Comparison of ENCODE assay signal across 1 cellular context in the genomic region with DNA sequence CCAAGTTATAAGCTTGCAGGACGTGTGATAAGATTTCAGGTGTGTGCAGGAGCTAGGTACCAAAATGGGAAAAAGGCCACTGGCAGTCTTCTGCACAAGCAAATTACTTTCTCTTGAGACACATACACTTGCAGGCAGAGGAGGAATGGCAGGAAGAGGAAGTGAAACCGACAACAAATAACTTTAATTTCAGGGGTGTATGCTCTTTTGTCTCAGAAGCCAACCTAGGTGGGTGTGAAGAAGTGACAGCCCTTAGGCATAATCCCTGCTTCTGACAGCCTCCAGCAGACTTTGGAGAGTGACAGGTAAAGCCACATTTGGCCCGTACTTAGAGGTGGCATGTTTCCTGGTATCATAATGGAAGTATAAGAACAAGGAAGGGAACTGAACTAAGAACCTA.
TF ChIP-seq lines count a peak whose summit lies in the region.

No MANE protein-coding gene starts in this region.

TF ChIP-seq in GM23338, 12 proteins besides CTCF, POLR2A, EP300 and RAD21 (continued from another document):
- TF ChIP-seq, protein P1, sequence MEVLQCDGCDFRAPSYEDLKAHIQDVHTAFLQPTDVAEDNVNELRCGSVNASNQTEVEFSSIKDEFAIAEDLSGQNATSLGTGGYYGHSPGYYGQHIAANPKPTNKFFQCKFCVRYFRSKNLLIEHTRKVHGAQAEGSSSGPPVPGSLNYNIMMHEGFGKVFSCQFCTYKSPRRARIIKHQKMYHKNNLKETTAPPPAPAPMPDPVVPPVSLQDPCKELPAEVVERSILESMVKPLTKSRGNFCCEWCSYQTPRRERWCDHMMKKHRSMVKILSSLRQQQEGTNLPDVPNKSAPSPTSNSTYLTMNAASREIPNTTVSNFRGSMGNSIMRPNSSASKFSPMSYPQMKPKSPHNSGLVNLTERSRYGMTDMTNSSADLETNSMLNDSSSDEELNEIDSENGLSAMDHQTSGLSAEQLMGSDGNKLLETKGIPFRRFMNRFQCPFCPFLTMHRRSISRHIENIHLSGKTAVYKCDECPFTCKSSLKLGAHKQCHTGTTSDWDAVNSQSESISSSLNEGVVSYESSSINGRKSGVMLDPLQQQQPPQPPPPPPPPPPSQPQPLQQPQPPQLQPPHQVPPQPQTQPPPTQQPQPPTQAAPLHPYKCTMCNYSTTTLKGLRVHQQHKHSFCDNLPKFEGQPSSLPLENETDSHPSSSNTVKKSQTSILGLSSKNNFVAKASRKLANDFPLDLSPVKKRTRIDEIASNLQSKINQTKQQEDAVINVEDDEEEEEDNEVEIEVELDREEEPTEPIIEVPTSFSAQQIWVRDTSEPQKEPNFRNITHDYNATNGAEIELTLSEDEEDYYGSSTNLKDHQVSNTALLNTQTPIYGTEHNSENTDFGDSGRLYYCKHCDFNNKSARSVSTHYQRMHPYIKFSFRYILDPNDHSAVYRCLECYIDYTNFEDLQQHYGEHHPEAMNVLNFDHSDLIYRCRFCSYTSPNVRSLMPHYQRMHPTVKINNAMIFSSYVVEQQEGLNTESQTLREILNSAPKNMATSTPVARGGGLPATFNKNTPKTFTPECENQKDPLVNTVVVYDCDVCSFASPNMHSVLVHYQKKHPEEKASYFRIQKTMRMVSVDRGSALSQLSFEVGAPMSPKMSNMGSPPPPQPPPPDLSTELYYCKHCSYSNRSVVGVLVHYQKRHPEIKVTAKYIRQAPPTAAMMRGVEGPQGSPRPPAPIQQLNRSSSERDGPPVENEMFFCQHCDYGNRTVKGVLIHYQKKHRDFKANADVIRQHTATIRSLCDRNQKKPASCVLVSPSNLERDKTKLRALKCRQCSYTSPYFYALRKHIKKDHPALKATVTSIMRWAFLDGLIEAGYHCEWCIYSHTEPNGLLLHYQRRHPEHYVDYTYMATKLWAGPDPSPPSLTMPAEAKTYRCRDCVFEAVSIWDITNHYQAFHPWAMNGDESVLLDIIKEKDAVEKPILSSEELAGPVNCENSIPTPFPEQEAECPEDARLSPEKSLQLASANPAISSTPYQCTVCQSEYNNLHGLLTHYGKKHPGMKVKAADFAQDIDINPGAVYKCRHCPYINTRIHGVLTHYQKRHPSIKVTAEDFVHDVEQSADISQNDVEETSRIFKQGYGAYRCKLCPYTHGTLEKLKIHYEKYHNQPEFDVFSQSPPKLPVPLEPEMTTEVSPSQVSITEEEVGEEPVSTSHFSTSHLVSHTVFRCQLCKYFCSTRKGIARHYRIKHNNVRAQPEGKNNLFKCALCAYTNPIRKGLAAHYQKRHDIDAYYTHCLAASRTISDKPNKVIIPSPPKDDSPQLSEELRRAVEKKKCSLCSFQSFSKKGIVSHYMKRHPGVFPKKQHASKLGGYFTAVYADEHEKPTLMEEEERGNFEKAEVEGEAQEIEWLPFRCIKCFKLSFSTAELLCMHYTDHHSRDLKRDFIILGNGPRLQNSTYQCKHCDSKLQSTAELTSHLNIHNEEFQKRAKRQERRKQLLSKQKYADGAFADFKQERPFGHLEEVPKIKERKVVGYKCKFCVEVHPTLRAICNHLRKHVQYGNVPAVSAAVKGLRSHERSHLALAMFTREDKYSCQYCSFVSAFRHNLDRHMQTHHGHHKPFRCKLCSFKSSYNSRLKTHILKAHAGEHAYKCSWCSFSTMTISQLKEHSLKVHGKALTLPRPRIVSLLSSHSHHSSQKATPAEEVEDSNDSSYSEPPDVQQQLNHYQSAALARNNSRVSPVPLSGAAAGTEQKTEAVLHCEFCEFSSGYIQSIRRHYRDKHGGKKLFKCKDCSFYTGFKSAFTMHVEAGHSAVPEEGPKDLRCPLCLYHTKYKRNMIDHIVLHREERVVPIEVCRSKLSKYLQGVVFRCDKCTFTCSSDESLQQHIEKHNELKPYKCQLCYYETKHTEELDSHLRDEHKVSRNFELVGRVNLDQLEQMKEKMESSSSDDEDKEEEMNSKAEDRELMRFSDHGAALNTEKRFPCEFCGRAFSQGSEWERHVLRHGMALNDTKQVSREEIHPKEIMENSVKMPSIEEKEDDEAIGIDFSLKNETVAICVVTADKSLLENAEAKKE (CRISPR knock-in tag; IDR thresholded peaks at IDR 0.05): no peak
